ENCODE assay signal across 28 cellular contexts in genomic region chr1:223540485-223541106, GRCh38.
"Had no signal": no experiment of that assay in that cellular context is flagged by ENCODE, and none has a peak within 500 bp of the region (broad histone marks: within the 10 kb centered on the region; RNA-seq: fewer than 3 reads in every experiment).

No MANE protein-coding gene starts in this region.

- H3K36me3 Mint-ChIP-seq: immature natural killer cell; naive thymus-derived CD8-positive, alpha-beta T cell had no signal

- H3K4me1 ChIP-seq: left lung, lower lobe of right lung, right atrium auricular region, right lobe of liver, suprapubic skin, tibial artery, upper lobe of right lung had no signal

- H3K27ac ChIP-seq: left lung, lower lobe of right lung, neutrophil, right atrium auricular region, right lobe of liver, suprapubic skin, thoracic aorta, tibial artery, upper lobe of right lung had no signal

- H3K36me3 ChIP-seq: left lung, lower lobe of right lung, neutrophil, right atrium auricular region, right lobe of liver, suprapubic skin, thoracic aorta, tibial artery, upper lobe of right lung had no signal

- H3K4me2 ChIP-seq: smooth muscle cell had no signal

- H3K9me3 ChIP-seq: left lung, lower lobe of right lung, neutrophil, right atrium auricular region, right lobe of liver, suprapubic skin, thoracic aorta, tibial artery, upper lobe of right lung had no signal

- H3K27me3 ChIP-seq: left lung, right atrium auricular region, right lobe of liver, upper lobe of right lung had no signal

- ATAC-seq: left colon; left lung; lower lobe of right lung; naive thymus-derived CD8-positive, alpha-beta T cell; upper lobe of right lung had no signal

- H3K4me1 Mint-ChIP-seq: immature natural killer cell; naive thymus-derived CD8-positive, alpha-beta T cell; neural crest cell had no signal

- H3K4me3 Mint-ChIP-seq: immature natural killer cell; nephron; neural crest cell; stimulated activated naive CD8-positive, alpha-beta T cell treated with anti-CD3 and anti-CD28 coated beads, Interleukin-15, Interleukin-2, amounts not matched to agents 100 ng/mL and 50 ng/mL, for 24 hours had no signal

- H3K27ac Mint-ChIP-seq: immature natural killer cell; nephron; progenitor cell of endocrine pancreas; stimulated activated naive CD8-positive, alpha-beta T cell treated with anti-CD3 and anti-CD28 coated beads, Interleukin-15, Interleukin-2, amounts not matched to agents 100 ng/mL and 50 ng/mL, for 24 hours had no signal

- DNase-seq: hypothalamus; immature natural killer cell; kidney; left colon; left lung; lower lobe of right lung; mammary epithelial cell; mesenchymal stem cell; naive thymus-derived CD8-positive, alpha-beta T cell; occipital lobe; right lobe of liver; stimulated activated CD4-positive, alpha-beta T cell treated with anti-CD3 and anti-CD28 coated beads, Interleukin-1b, Interleukin-23, amount 100 ng/mL, for 48 hours; stimulated activated CD4-positive, alpha-beta T cell treated with anti-CD3 and anti-CD28 coated beads, Interleukin-2, amount 100 ng/mL, for 48 hours; stimulated activated CD4-positive, alpha-beta T cell treated with anti-CD3 and anti-CD28 coated beads, Interleukin-4, amount 100 ng/mL, for 4 hours; stimulated activated CD8-positive, alpha-beta memory T cell treated with anti-CD3 and anti-CD28 coated beads, Interleukin-4, amount 100 ng/mL, for 48 hours; stimulated activated naive CD4-positive, alpha-beta T cell; trophoblast cell; upper lobe of right lung had no signal

- H3K4me3 ChIP-seq: left lung, lower lobe of right lung, right atrium auricular region, right lobe of liver, smooth muscle cell, suprapubic skin, thoracic aorta, tibial artery, upper lobe of right lung had no signal

- H3K9me3 Mint-ChIP-seq: immature natural killer cell; naive thymus-derived CD8-positive, alpha-beta T cell; nephron; neural crest cell; stimulated activated naive CD8-positive, alpha-beta T cell treated with anti-CD3 and anti-CD28 coated beads, Interleukin-15, Interleukin-2, amounts not matched to agents 100 ng/mL and 50 ng/mL, for 24 hours had no signal
